ENCODE assay signal across 1 cellular context in genomic region chr1:192808588-192809285, GRCh38.
TF ChIP-seq lines count a peak whose summit lies in the region.

Gene RGS2 (plus strand): TSS chr1:192809039. CDS start chr1:192809072, 33 bp downstream.

TF ChIP-seq in GM12878, 131 proteins besides CTCF, POLR2A, EP300 and RAD21 (continued from another document):
- TF ChIP-seq SKIL (IDR thresholded peaks at IDR 0.05; ENCODE audit: low read depth, poor library complexity, severe bottlenecking) (no peak), HDAC2 (IDR thresholded peaks at IDR 0.05) (no peak), BCLAF1 (IDR thresholded peaks at IDR 0.05) (no peak), TARDBP (IDR thresholded peaks at IDR 0.05; ENCODE audit: borderline replicate concordance) (no peak; the same call in 1 of the 2 replicates), TCF3 (IDR thresholded peaks at IDR 0.05; ENCODE audit: borderline replicate concordance, insufficient read depth, low read depth, low read length) (peak; percentile 88; the same call in 1 of the 2 replicates), KLF5 (IDR thresholded peaks at IDR 0.05; ENCODE audit: partially characterized antibody) (peak; percentile 68), CBX5 (IDR thresholded peaks at IDR 0.05; ENCODE audit: low read depth) (0 out of 2 replicates have a peak, but pooled peaks have one; percentile 26), SUPT20H (IDR thresholded peaks at IDR 0.05; ENCODE audit: borderline replicate concordance, control insufficient read depth, low read depth, low read length) (no peak), NFIC (IDR thresholded peaks at IDR 0.05; ENCODE audit: low read depth, low read length) (no peak), POLR2AphosphoS5 (IDR thresholded peaks at IDR 0.05; ENCODE audit: low read length) (peak; percentile 98), DPF2 (IDR thresholded peaks at IDR 0.05) (0 out of 2 replicates have a peak, but pooled peaks have one; percentile 62), CBFB (IDR thresholded peaks at IDR 0.05; ENCODE audit: low read depth) (peak; percentile 73; the same call in 1 of the 2 replicates), RFX5 (IDR thresholded peaks at IDR 0.05; ENCODE audit: low read depth, low read length) (0 out of 2 replicates have a peak, but pooled peaks have one; percentile 16), YY1 (IDR thresholded peaks at IDR 0.05; ENCODE audit: low read depth, low read length) (no peak), MTA2 (IDR thresholded peaks at IDR 0.05; ENCODE audit: low read depth) (no peak), HDAC6 (IDR thresholded peaks at IDR 0.05; ENCODE audit: unreplicated experiment) (peak; percentile 77), TAF1 (IDR thresholded peaks at IDR 0.05; ENCODE audit: borderline replicate concordance, low read depth, low read length) (peak; percentile 88), CREM (IDR thresholded peaks at IDR 0.05; ENCODE audit: low read depth) (peak; percentile 44), SP1 (IDR thresholded peaks at IDR 0.05; ENCODE audit: low read depth, low read length) (peak; percentile 59), PAX8 (IDR thresholded peaks at IDR 0.05) (no peak), MXI1 (IDR thresholded peaks at IDR 0.05; ENCODE audit: low read depth, low read length) (peak; percentile 16; the same call in 1 of the 2 replicates), POLR2AphosphoS2 (IDR thresholded peaks at IDR 0.05; ENCODE audit: low read depth, low read length) (0 out of 2 replicates have a peak, but pooled peaks have one; percentile 47), IKZF1 (conservative IDR thresholded peaks at IDR 0.05) (0 out of 2 replicates have a peak, but pooled peaks have one; percentile 34), TCF12 (IDR thresholded peaks at IDR 0.05; ENCODE audit: low read depth, low read length) (peak; percentile 90), BHLHE40 (IDR thresholded peaks at IDR 0.05; ENCODE audit: borderline replicate concordance in 1 of 2, low read depth in 2 of 2, low read length in 1 of 2) (peak; percentile 63 to 92; a peak in 3 of 4 replicates), RUNX3 (IDR thresholded peaks at IDR 0.05; ENCODE audit: low read length) (peak; percentile 59), NRF1 (conservative IDR thresholded peaks at IDR 0.05; ENCODE audit: low read depth, low read length) (no peak), E2F4 (IDR thresholded peaks at IDR 0.05; ENCODE audit: low read depth, low read length) (no peak), POU2F2 (IDR thresholded peaks at IDR 0.05; ENCODE audit: borderline replicate concordance, low read depth, low read length) (peak; percentile 74; the same call in 2 of the 3 replicates), STAT3 (IDR thresholded peaks at IDR 0.05; ENCODE audit: low read depth, low read length) (no peak), BCL3 (IDR thresholded peaks at IDR 0.05; ENCODE audit: borderline replicate concordance, insufficient read depth, low read depth, low read length, poor library complexity, severe bottlenecking) (no peak), MLLT1 (IDR thresholded peaks at IDR 0.05) (no peak), RB1 (IDR thresholded peaks at IDR 0.05; ENCODE audit: borderline replicate concordance) (0 out of 2 replicates have a peak, but pooled peaks have one; percentile 20), NR2F1 (conservative IDR thresholded peaks at IDR 0.05) (peak; percentile 75), ZZZ3 (IDR thresholded peaks at IDR 0.05; ENCODE audit: control insufficient read depth, insufficient read length, low read depth) (no peak)
